In genomic region chr2:241218131-241219029, GRCh38 we compare ENCODE assay signal across 8 cellular contexts. TPM values are rescaled to one million over a fixed set of nuclear protein-coding genes. Genes with fewer than 3 reads are reported as not detected.
DNase-seq lines count a peak whose midpoint lies in the region; ATAC-seq and TF ChIP-seq lines count a peak whose summit lies in the region.

No MANE protein-coding gene starts in this region.

- intact Hi-C loops in lower leg skin (cut with DNase I; ENCODE audit: low total_unique reads): no loop called here

- no peaks in the 10 kb centered on the region for H3K9me3 ChIP-seq in duodenal mucosa (ENCODE audit: control insufficient read depth in 1 of 2, low read length in 2 of 2)
- no peaks in the 10 kb centered on the region for H3K9me3 ChIP-seq in stomach smooth muscle (ENCODE audit: control insufficient read depth in 2 of 2, low read length in 2 of 2)

- H3K9ac ChIP-seq in duodenal mucosa (ENCODE audit: low read depth in 1 of 2, low read length in 2 of 2): peak overlapping the region in 1 of 2 donors; percentile 12
- peak overlapping the region; percentile 42 to 53 for H3K9ac ChIP-seq in stomach smooth muscle (ENCODE audit: low read length in 2 of 2)

- H3K4me1 ChIP-seq in duodenal mucosa (ENCODE audit: control insufficient read depth in 1 of 2, insufficient read depth in 2 of 2, low read length in 2 of 2) (peaks cover 4 to 8% of the 10 kb centered on the region in 2 donors), stomach smooth muscle (ENCODE audit: control insufficient read depth, insufficient read depth, low read length) (peaks cover 15% of the 10 kb centered on the region)

- H3K4me3 ChIP-seq in LNCaP clone FGC (ENCODE audit: low read depth, low read length) (peak overlapping the region; percentile 57), WI38 (ENCODE audit: low read depth, low read length) (peak overlapping the region; percentile 62), duodenal mucosa (ENCODE audit: low read depth in 1 of 2, low read length in 2 of 2) (peak overlapping the region; percentile 55 to 60), lower leg skin (ENCODE audit: low read depth, poor library complexity, severe bottlenecking) (peak overlapping the region; percentile 37), stomach smooth muscle (ENCODE audit: low read length in 2 of 2) (peak overlapping the region; percentile 59 to 68)

- ATAC-seq in GM21786 (IDR thresholded peaks at IDR 0.05; ENCODE audit: unreplicated experiment) (no peak), GM19351 (IDR thresholded peaks at IDR 0.05; ENCODE audit: unreplicated experiment) (no peak)

- H3K27me3 ChIP-seq in duodenal mucosa (ENCODE audit: control insufficient read depth in 1 of 2, insufficient read depth in 2 of 2, low read length in 2 of 2) (no peaks in the 10 kb centered on the region), stomach smooth muscle (ENCODE audit: control insufficient read depth in 1 of 2, insufficient read depth in 2 of 2, low read length in 2 of 2) (no peaks in the 10 kb centered on the region)

- TF ChIP-seq CTCF in GM10248 (IDR thresholded peaks at IDR 0.05; ENCODE audit: control extremely low read depth, extremely low read depth, low read depth, missing control alignments) (peak; percentile 39), LNCaP clone FGC (IDR thresholded peaks at IDR 0.05; ENCODE audit: control insufficient read depth, extremely low read depth, insufficient read depth) (peak; percentile 42), WI38 (IDR thresholded peaks at IDR 0.05; ENCODE audit: low read depth, low read length) (no peak), lower leg skin (IDR thresholded peaks at IDR 0.05) (no peak)

- no peak for TF ChIP-seq POLR2A in lower leg skin (IDR thresholded peaks at IDR 0.05)

- H3K27ac ChIP-seq in duodenal mucosa (ENCODE audit: low read depth, low read length) (no peak overlapping the region), stomach smooth muscle (ENCODE audit: low read length) (no peak overlapping the region)

- DNase-seq in GM10248 (ENCODE audit: extremely low spot score): peak; percentile 69
- DNase-seq in LNCaP clone FGC (ENCODE audit: low read depth): peak; percentile 4
- no peak for DNase-seq in lower leg skin (ENCODE audit: low spot score in 2 of 2)

- 1 to 2% methylated on average over 34 to 60 of the region's 83 CpGs for WGBS in lower leg skin, 2 donors

- POLR2A ChIA-PET in GM10248 (lab: Yijun Ruan, JAX): no interaction called here

- H3K36me3 ChIP-seq in duodenal mucosa (ENCODE audit: control insufficient read depth in 1 of 2, insufficient read depth in 2 of 2, low read length in 2 of 2) (no peaks in the 10 kb centered on the region), stomach smooth muscle (ENCODE audit: control insufficient read depth in 2 of 2, insufficient read depth in 2 of 2, low read length in 2 of 2) (no peaks in the 10 kb centered on the region)

- CTCF ChIA-PET in GM10248 (lab: Yijun Ruan, JAX): interaction anchor here (0.7 to 1.7 kb wide), 8 partner anchors 10 to 392 kb away, joined by 3 to 5 read pairs (median 3); no protein-coding TSS in a partner anchor

RNA-seq across cellular contexts. Expression of gene ANO7, which starts 29.9 kb away (rescaled TPM):
- total RNA-seq in lower leg skin: under 1 TPM; 0.19 to 0.67 (median 0.35) TPM

Comparison
In these comparisons a context has a peak if more than half of its experiments do, and no peak if none do; other contexts are left out.
1. DNase-seq: peak in GM10248 (single experiment) and LNCaP clone FGC (single experiment); none in lower leg skin (0 of 2).
2. CTCF ChIP-seq: peak in GM10248 (single experiment) and LNCaP clone FGC (single experiment); none in WI38 (single experiment) and lower leg skin (0 of 3).
3. Peak in every context shown above with its lines, with median percentiles within 50 percentile points of each other: H3K4me3 ChIP-seq.